Comparison of ENCODE assay signal across 1 cellular context in genomic region chr16:86496262-86496928, GRCh38.
TF ChIP-seq lines count a peak whose summit lies in the region.

No MANE protein-coding gene starts in this region.

TF ChIP-seq in HepG2, 621 proteins besides CTCF, POLR2A, EP300 and RAD21:
- TF ChIP-seq SSRP1 (CRISPR knock-in tag; IDR thresholded peaks at IDR 0.05) = no peak
- peak; percentile 94 for TF ChIP-seq EZH2 (conservative IDR thresholded peaks at IDR 0.05; ENCODE audit: low read depth, low read length)
- TF ChIP-seq POLR2AphosphoS2 (IDR thresholded peaks at IDR 0.05; ENCODE audit: low read depth, low read length) = no peak
- TF ChIP-seq HNRNPLL (IDR thresholded peaks at IDR 0.05; ENCODE audit: low read depth, low read length, poor library complexity, severe bottlenecking) = peak; percentile 8
